8 cellular contexts compared by ENCODE assay signal in the genomic region with DNA sequence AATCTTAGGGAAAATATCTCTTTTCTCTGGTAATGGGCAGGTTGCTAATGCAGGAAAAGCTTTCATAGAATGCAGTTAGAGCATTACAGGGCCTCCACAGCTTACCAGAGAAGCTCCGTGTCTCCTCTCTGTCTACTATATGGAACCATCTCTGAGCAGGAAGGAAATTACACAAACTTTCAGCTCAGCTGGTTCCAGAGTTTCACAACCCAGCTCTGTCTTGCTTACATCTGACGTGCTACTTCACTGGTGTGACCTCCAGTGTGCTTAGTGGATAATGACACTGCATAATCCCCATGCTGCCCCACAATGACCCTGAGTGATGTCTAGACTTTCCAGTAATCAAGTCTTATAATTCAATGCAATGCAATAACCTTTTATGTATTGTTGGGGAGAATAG. TPM values are rescaled to one million over a fixed set of nuclear protein-coding genes. Genes with fewer than 3 reads are reported as not detected.
DNase-seq lines count a peak whose midpoint lies in the region; ATAC-seq and TF ChIP-seq lines count a peak whose summit lies in the region.

No MANE protein-coding gene starts in this region.

- TF ChIP-seq POLR2A in breast epithelium (IDR thresholded peaks at IDR 0.05) (no peak), transverse colon (IDR thresholded peaks at IDR 0.05) (no peak)

- no peak overlapping the region for H2AFZ ChIP-seq in SK-N-SH (ENCODE audit: low read depth)

- ATAC-seq in right cardiac atrium, result peak in 1 of 2 donors; percentile 19

- H3K79me2 ChIP-seq in SK-N-SH (ENCODE audit: insufficient read depth), result no peaks in the 10 kb centered on the region

- H3K4me3 Mint-ChIP-seq in MCF 10A (ENCODE audit: unreplicated experiment), result no peak overlapping the region
- H3K4me3 Mint-ChIP-seq in T-helper 2 cell treated with Interferon-gamma antibody and Interleukin-4, amounts not matched to agents 5 μg/mL and 100 μg/mL, for 36 hours, result no peak overlapping the region

- no peaks in the 10 kb centered on the region for H3K27me3 Mint-ChIP-seq in MCF 10A (ENCODE audit: insufficient read depth, unreplicated experiment)
- peaks cover 2% of the 10 kb centered on the region for H3K27me3 Mint-ChIP-seq in T-helper 2 cell treated with Interferon-gamma antibody and Interleukin-4, amounts not matched to agents 5 μg/mL and 100 μg/mL, for 36 hours (ENCODE audit: low read depth)

- BruUV-seq in MCF 10A (replicated peaks; lab: Mats Ljungman, UMichigan), result no TSS peak

- H3K9me3 ChIP-seq in breast epithelium, result no peaks in the 10 kb centered on the region
- no peaks in the 10 kb centered on the region for H3K9me3 ChIP-seq in right cardiac atrium (ENCODE audit: control insufficient read depth, low read length)
- no peaks in the 10 kb centered on the region for H3K9me3 ChIP-seq in transverse colon
- H3K9me3 ChIP-seq in effector memory CD4-positive, alpha-beta T cell (ENCODE audit: control insufficient read depth, low read length), result no peaks in the 10 kb centered on the region
- no peaks in the 10 kb centered on the region for H3K9me3 ChIP-seq in SK-N-SH

- H3F3A ChIP-seq in SK-N-SH (replicated peaks; ENCODE audit: insufficient read depth), result peaks cover 12% of the 10 kb centered on the region

- intact Hi-C loops in MCF 10A (cut with micrococcal nuclease) (loop anchor here (10.0 kb wide), 5 partner anchors 72 to 778 kb away; no protein-coding TSS in a partner anchor), breast epithelium (cut with DNase I; ENCODE audit: low total_unique reads) (no loop called here), right cardiac atrium (cut with DNase I) (loop anchor here (10.0 kb wide), 7 partner anchors 138 to 508 kb away; partner anchors contain the start of gene JUN (in 2 of the 4)), transverse colon (cut with DNase I; ENCODE audit: low total_unique reads) (loop anchor here (10.0 kb wide), 1 partner anchor 152 kb away; no protein-coding TSS in a partner anchor)

- WGBS in right cardiac atrium, result 20% methylated on average over 2 of the region's 2 CpGs
- 56 to 67% methylated on average over 1 to 2 of the region's 2 CpGs for WGBS in transverse colon (ENCODE audit: low coverage in 1 of 2), 2 donors
- WGBS in SK-N-SH (ENCODE audit: low lambda C conversion rate), result 89% methylated on average over 2 of the region's 2 CpGs

- in situ Hi-C loops in transverse colon (cut with MboI; ENCODE audit: low pct_ligation_motif_present in 1 of 4, low pct_unique_long_range_greater_than_20kb in 1 of 4, low sequenced_read_pairs in 3 of 4), result loop anchor here in 3 of 4 donors (10.0 to 25.0 kb wide), 4 partner anchors 380 to 555 kb away; partner anchors contain the start of gene JUN (in 2 of the 3)

- no peaks in the 10 kb centered on the region for H3K27me3 ChIP-seq in breast epithelium
- H3K27me3 ChIP-seq in right cardiac atrium (ENCODE audit: control insufficient read depth, insufficient read depth), result no peaks in the 10 kb centered on the region
- H3K27me3 ChIP-seq in transverse colon, result no peaks in the 10 kb centered on the region
- H3K27me3 ChIP-seq in effector memory CD4-positive, alpha-beta T cell (replicated peaks; ENCODE audit: control insufficient read depth, insufficient read depth, low read length, poor library complexity, severe bottlenecking), result no peaks in the 10 kb centered on the region
- no peaks in the 10 kb centered on the region for H3K27me3 ChIP-seq in SK-N-SH (ENCODE audit: insufficient read depth)

- CTCF ChIA-PET in MCF 10A (lab: Yijun Ruan, JAX), result interaction anchor here (0.5 to 1.2 kb wide), 3 partner anchors 13 to 184 kb away, joined by 3 to 4 read pairs (median 4); no protein-coding TSS in a partner anchor
- CTCF ChIA-PET in SK-N-SH (lab: Yijun Ruan, JAX), result no interaction called here

- no peaks in the 10 kb centered on the region for H3K36me3 ChIP-seq in breast epithelium
- no peaks in the 10 kb centered on the region for H3K36me3 ChIP-seq in transverse colon
- no peaks in the 10 kb centered on the region for H3K36me3 ChIP-seq in effector memory CD4-positive, alpha-beta T cell (ENCODE audit: control insufficient read depth, insufficient read depth, low read length)
- H3K36me3 ChIP-seq in SK-N-SH (replicated peaks in 1 of 2; ENCODE audit: control insufficient read depth in 1 of 2, insufficient read depth in 2 of 2, low read length in 1 of 2), result peaks cover 0 to 1% of the 10 kb centered on the region in 2 experiments

- H3K9me3 Mint-ChIP-seq in MCF 10A (ENCODE audit: unreplicated experiment), result no peaks in the 10 kb centered on the region
- no peaks in the 10 kb centered on the region for H3K9me3 Mint-ChIP-seq in T-helper 2 cell treated with Interferon-gamma antibody and Interleukin-4, amounts not matched to agents 5 μg/mL and 100 μg/mL, for 36 hours

- H3K9ac ChIP-seq in SK-N-SH, result no peak overlapping the region

- H3K4me1 ChIP-seq in breast epithelium (no peaks in the 10 kb centered on the region), right cardiac atrium (ENCODE audit: control insufficient read depth, insufficient read depth, low read length) (no peaks in the 10 kb centered on the region), transverse colon (peaks cover 3 to 18% (median 7%) of the 10 kb centered on the region in 4 donors), SK-N-SH (ENCODE audit: control insufficient read depth in 1 of 2, insufficient read depth in 2 of 2, low read depth in 1 of 2, low read length in 1 of 2) (peaks cover 0 to 4% of the 10 kb centered on the region in 2 experiments; a peak in 1 of 4 replicates)
- peaks cover 3% of the 10 kb centered on the region for H3K4me1 ChIP-seq in effector memory CD4-positive, alpha-beta T cell (ENCODE audit: control insufficient read depth, insufficient read depth, low read length, poor library complexity, severe bottlenecking)

- no peaks in the 10 kb centered on the region for H4K20me1 ChIP-seq in SK-N-SH (ENCODE audit: insufficient read depth)

- H3K9me2 ChIP-seq in SK-N-SH, result no peaks in the 10 kb centered on the region

- TF ChIP-seq RAD21 in SK-N-SH (IDR thresholded peaks at IDR 0.05; ENCODE audit: low read length), result no peak

- H3K27ac ChIP-seq in breast epithelium (no peak overlapping the region), right cardiac atrium (ENCODE audit: low read length) (peak overlapping the region; percentile 13), transverse colon (peak overlapping the region; percentile 19 to 49 (median 43)), SK-N-SH (ENCODE audit: low read depth in 2 of 2, low read length in 1 of 2) (no peak overlapping the region)
- no peak overlapping the region for H3K27ac ChIP-seq in effector memory CD4-positive, alpha-beta T cell (ENCODE audit: insufficient read depth, low read length, poor library complexity, severe bottlenecking)

- H3K36me3 Mint-ChIP-seq in MCF 10A (ENCODE audit: insufficient read depth, unreplicated experiment), result no peaks in the 10 kb centered on the region
- no peaks in the 10 kb centered on the region for H3K36me3 Mint-ChIP-seq in T-helper 2 cell treated with Interferon-gamma antibody and Interleukin-4, amounts not matched to agents 5 μg/mL and 100 μg/mL, for 36 hours (ENCODE audit: low read depth)

- POLR2A ChIA-PET in MCF 10A (lab: Yijun Ruan, JAX) (no interaction called here), SK-N-SH (lab: Yijun Ruan, JAX) (no interaction called here)

- TF ChIP-seq EP300 in transverse colon (IDR thresholded peaks at IDR 0.05; ENCODE audit: low read depth) (no peak), SK-N-SH (IDR thresholded peaks at IDR 0.05; ENCODE audit: borderline replicate concordance in 1 of 2, low read depth in 1 of 2, low read length in 1 of 2) (no peak)

- DNase-seq in MCF 10A (ENCODE audit: unreplicated experiment), result peak; percentile 68
- DNase-seq in breast epithelium (ENCODE audit: low spot score in 2 of 2), result no peak
- DNase-seq in T-helper 2 cell treated with Interferon-gamma antibody and Interleukin-4, amounts not matched to agents 5 μg/mL and 100 μg/mL, for 36 hours (ENCODE audit: low spot score), result no peak
- peak in 2 of 3 donors; percentile 28 to 55 for DNase-seq in right cardiac atrium
- DNase-seq in transverse colon, result peak; percentile 34
- DNase-seq in effector memory CD4-positive, alpha-beta T cell, result no peak
- DNase-seq in activated gamma-delta T cell (lab: John Stamatoyannopoulos, UW), result no peak
- DNase-seq in SK-N-SH, result no peak

- H3K27ac Mint-ChIP-seq in MCF 10A (ENCODE audit: low read depth, unreplicated experiment), result no peak overlapping the region
- H3K27ac Mint-ChIP-seq in T-helper 2 cell treated with Interferon-gamma antibody and Interleukin-4, amounts not matched to agents 5 μg/mL and 100 μg/mL, for 36 hours, result peak overlapping the region; percentile 10

- no peak overlapping the region for H3K4me3 ChIP-seq in breast epithelium
- H3K4me3 ChIP-seq in right cardiac atrium (ENCODE audit: low read length), result no peak overlapping the region
- H3K4me3 ChIP-seq in transverse colon, result no peak overlapping the region
- H3K4me3 ChIP-seq in effector memory CD4-positive, alpha-beta T cell (ENCODE audit: insufficient read depth, low read depth, low read length, poor library complexity, severe bottlenecking), result no peak overlapping the region
- H3K4me3 ChIP-seq in SK-N-SH (ENCODE audit: low read depth in 2 of 2, low read length in 1 of 2), result no peak overlapping the region

- no peak for TF ChIP-seq CTCF in MCF 10A (IDR thresholded peaks at IDR 0.05; ENCODE audit: unreplicated experiment)
- no peak for TF ChIP-seq CTCF in breast epithelium (IDR thresholded peaks at IDR 0.05)
- TF ChIP-seq CTCF in transverse colon (IDR thresholded peaks at IDR 0.05), result no peak
- no peak for TF ChIP-seq CTCF in SK-N-SH (IDR thresholded peaks at IDR 0.05)

- peaks cover 17% of the 10 kb centered on the region for H3K4me1 Mint-ChIP-seq in MCF 10A (ENCODE audit: insufficient read depth, unreplicated experiment)
- H3K4me1 Mint-ChIP-seq in T-helper 2 cell treated with Interferon-gamma antibody and Interleukin-4, amounts not matched to agents 5 μg/mL and 100 μg/mL, for 36 hours (ENCODE audit: low read depth), result peaks cover 23% of the 10 kb centered on the region

- H3K4me2 ChIP-seq in SK-N-SH, result no peak overlapping the region

TF ChIP-seq in SK-N-SH, 30 proteins besides CTCF, POLR2A, EP300 and RAD21 (continues in another document):
- TF ChIP-seq GATA2 (CRISPR knock-in tag; IDR thresholded peaks at IDR 0.05), result no peak

RNA-seq across cellular contexts. Expression of gene FGGY, which starts 4.3 kb away (rescaled TPM):
- total RNA-seq in MCF 10A (2022), result 8.0 and 10.6 TPM in 2 replicates
- total RNA-seq in breast epithelium, result 10 to 100 TPM; 16.2 to 50.3 (median 29.2) TPM
- total RNA-seq in right cardiac atrium, result 10 to 100 TPM; 17.4 to 20.5 (median 20.2) TPM
- polyA plus RNA-seq in right cardiac atrium, result 10.0 TPM
- 10 to 100 TPM; 18.2 to 97.7 (median 27.1) TPM for total RNA-seq in transverse colon
- 10.3 and 13.3 TPM in 2 replicates for polyA plus RNA-seq in SK-N-SH (2012; rRNA removed)
- 10.1 and 11.0 TPM in 2 replicates for polyA plus RNA-seq in SK-N-SH (2012; cell fraction: cytosol; rRNA removed)
- polyA plus RNA-seq in SK-N-SH (2012; cell fraction: nucleus; rRNA removed), result 6.0 and 9.4 TPM in 2 replicates

Comparison
In these comparisons a context has a peak if more than half of its experiments do, and no peak if none do; other contexts are left out.
1. DNase-seq: peak in MCF 10A (single experiment), right cardiac atrium (2 of 3) and transverse colon (single experiment); none in breast epithelium (0 of 2), T-helper 2 cell treated with Interferon-gamma antibody and Interleukin-4, amounts not matched to agents 5 μg/mL and 100 μg/mL, for 36 hours (single experiment), effector memory CD4-positive, alpha-beta T cell (0 of 3), activated gamma-delta T cell (single experiment) and SK-N-SH (single experiment).
2. H3K27ac ChIP-seq: peak in right cardiac atrium (single experiment) and transverse colon (4 of 4); none in breast epithelium (0 of 2), effector memory CD4-positive, alpha-beta T cell (single experiment) and SK-N-SH (0 of 2).